8 cellular contexts compared by ENCODE assay signal in the genomic region with DNA sequence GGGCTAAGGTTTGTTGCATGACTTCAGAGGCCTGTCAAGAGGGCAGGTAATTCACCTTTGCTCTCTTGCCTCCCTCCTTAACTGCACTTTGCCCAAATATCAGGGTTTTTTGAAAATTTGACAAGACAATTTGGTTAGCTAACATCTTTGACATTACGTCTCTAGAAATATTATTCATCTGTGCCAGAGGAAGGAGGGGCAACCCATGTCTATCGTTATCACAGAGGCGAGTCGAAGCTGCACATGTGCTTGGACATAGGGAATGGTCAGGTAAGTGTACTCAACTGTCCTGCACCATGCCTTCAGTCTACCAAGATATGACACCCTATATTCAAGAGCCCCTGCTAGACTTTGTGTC. TPM values are rescaled to one million over a fixed set of nuclear protein-coding genes. Genes with fewer than 3 reads are reported as not detected.
A peak's percentile ranks its signal among the peaks of the same experiment; 100 is the strongest.
DNase-seq lines count a peak whose midpoint lies in the region; ATAC-seq and TF ChIP-seq lines count a peak whose summit lies in the region.
"Had no signal": no experiment of that assay in that cellular context is flagged by ENCODE, and none has a peak within 500 bp of the region (broad histone marks: within the 10 kb centered on the region; RNA-seq: fewer than 3 reads in every experiment).

No MANE protein-coding gene starts in this region.

- H3K9ac ChIP-seq in smooth muscle cell (ENCODE audit: low read depth), result no peak overlapping the region

- ATAC-seq in RWPE2 (ENCODE audit: low read depth) (no peak), GM19397 (IDR thresholded peaks at IDR 0.05; ENCODE audit: unreplicated experiment) (no peak), HG02938 (IDR thresholded peaks at IDR 0.05; ENCODE audit: unreplicated experiment) (no peak)
- ATAC-seq in activated CD4-positive, CD25-positive, alpha-beta regulatory T cell treated with anti-CD3 and anti-CD28 coated beads, Interleukin-2, amount 50 U/mL, for 24 hours, result no peak

- H4K20me1 ChIP-seq in DOHH2 (ENCODE audit: control insufficient read depth, insufficient read depth, low read depth, low read length) (peaks cover 5% of the 10 kb centered on the region; the same call in 1 of the 2 replicates), smooth muscle cell (ENCODE audit: low read depth) (peaks cover 8% of the 10 kb centered on the region)

- H3K4me1 ChIP-seq in DOHH2 (ENCODE audit: control insufficient read depth, low read length) (peaks cover 33% of the 10 kb centered on the region), RWPE2 (ENCODE audit: insufficient read depth, poor library complexity, severe bottlenecking) (peaks cover 31% of the 10 kb centered on the region), smooth muscle cell (ENCODE audit: low read depth) (peaks cover 33% of the 10 kb centered on the region)

- peaks cover 10% of the 10 kb centered on the region for H3K36me3 Mint-ChIP-seq in endothelial cell (ENCODE audit: low read depth, unreplicated experiment)

- peaks cover 21% of the 10 kb centered on the region for H3K4me1 Mint-ChIP-seq in endothelial cell (ENCODE audit: unreplicated experiment)

- peak overlapping the region; percentile 74 for H3K4me2 ChIP-seq in DOHH2 (ENCODE audit: low read length)
- H3K4me2 ChIP-seq in smooth muscle cell, result peak overlapping the region; percentile 79

- H3K9me3 ChIP-seq in DOHH2 (ENCODE audit: control insufficient read depth, insufficient read depth, low read length) (no peaks in the 10 kb centered on the region), RWPE2 (ENCODE audit: severe bottlenecking) (no peaks in the 10 kb centered on the region), smooth muscle cell (replicated peaks; ENCODE audit: low read depth) (no peaks in the 10 kb centered on the region)

- no peak overlapping the region for H3K4me3 Mint-ChIP-seq in endothelial cell (ENCODE audit: unreplicated experiment)
- H3K4me3 Mint-ChIP-seq: endodermal cell had no signal

- H3K36me3 ChIP-seq in DOHH2 (ENCODE audit: control insufficient read depth, low read length), result peaks cover 66% of the 10 kb centered on the region
- H3K36me3 ChIP-seq in RWPE2 (ENCODE audit: low read depth), result peaks cover 51% of the 10 kb centered on the region
- no peaks in the 10 kb centered on the region for H3K36me3 ChIP-seq in smooth muscle cell (ENCODE audit: low read depth)

- H2AFZ ChIP-seq in smooth muscle cell (ENCODE audit: low read depth), result no peak overlapping the region

- no peaks in the 10 kb centered on the region for H3K9me3 Mint-ChIP-seq in endothelial cell (ENCODE audit: unreplicated experiment)
- H3K9me3 Mint-ChIP-seq: endodermal cell had no signal

- peaks cover 36% of the 10 kb centered on the region for H3K79me2 ChIP-seq in DOHH2 (ENCODE audit: control insufficient read depth, low read length)
- peaks cover 24% of the 10 kb centered on the region for H3K79me2 ChIP-seq in smooth muscle cell (ENCODE audit: low read depth)

- no peaks in the 10 kb centered on the region for H3K9me2 ChIP-seq in DOHH2 (replicated peaks; ENCODE audit: control insufficient read depth, low read length)

- no peaks in the 10 kb centered on the region for H3K27me3 ChIP-seq in DOHH2 (ENCODE audit: control insufficient read depth, low read length)
- H3K27me3 ChIP-seq in RWPE2 (ENCODE audit: insufficient read depth, poor library complexity, severe bottlenecking), result no peaks in the 10 kb centered on the region
- no peaks in the 10 kb centered on the region for H3K27me3 ChIP-seq in smooth muscle cell (ENCODE audit: low read depth)

- H3K4me3 ChIP-seq in DOHH2 (ENCODE audit: low read length) (no peak overlapping the region), RWPE2 (ENCODE audit: severe bottlenecking) (no peak overlapping the region), smooth muscle cell (no peak overlapping the region)

- DNase-seq in RWPE2 (ENCODE audit: low spot score), result no peak
- no peak for DNase-seq in endothelial cell (ENCODE audit: low spot score)
- no peak for DNase-seq in smooth muscle cell (lab: John Stamatoyannopoulos, UW; ENCODE audit: unreplicated experiment)

- TF ChIP-seq CTCF in DOHH2 (IDR thresholded peaks at IDR 0.05; ENCODE audit: low read depth, low read length, poor library complexity, severe bottlenecking) (peak; percentile 21), RWPE2 (IDR thresholded peaks at IDR 0.05; ENCODE audit: poor library complexity, severe bottlenecking) (peak; percentile 57), endothelial cell (IDR thresholded peaks at IDR 0.05; ENCODE audit: unreplicated experiment) (peak; percentile 3), smooth muscle cell (IDR thresholded peaks at IDR 0.05; ENCODE audit: borderline replicate concordance, insufficient read depth, poor library complexity, severe bottlenecking) (no peak)

- 0 out of 2 replicates have a peak overlapping the region, but pooled peaks have one; percentile 49 for H3K27ac ChIP-seq in DOHH2 (ENCODE audit: low read depth, low read length)
- peak overlapping the region; percentile 50 for H3K27ac ChIP-seq in RWPE2 (ENCODE audit: poor library complexity, severe bottlenecking)
- H3K27ac ChIP-seq in smooth muscle cell (ENCODE audit: low read depth), result no peak overlapping the region

- H3K27ac Mint-ChIP-seq in endothelial cell (ENCODE audit: unreplicated experiment), result no peak overlapping the region
- H3K27ac Mint-ChIP-seq: endodermal cell had no signal

- 96% methylated on average over 4 of the region's 4 CpGs for WGBS in smooth muscle cell (ENCODE audit: low lambda C conversion rate)

- peaks cover 8% of the 10 kb centered on the region for H3K27me3 Mint-ChIP-seq in endothelial cell (ENCODE audit: unreplicated experiment)

- H3F3A ChIP-seq in DOHH2 (ENCODE audit: control insufficient read depth, insufficient read depth) (peaks cover 6% of the 10 kb centered on the region; the same call in 1 of the 2 replicates), smooth muscle cell (ENCODE audit: low read depth) (peaks cover 11% of the 10 kb centered on the region)

RNA-seq across cellular contexts. Expression of a gene that starts 3.7 kb away (rescaled TPM):
- 20.8 TPM for total RNA-seq in endothelial cell (ENCODE audit: unreplicated experiment)
- 22.0 and 28.1 TPM in 2 replicates for total RNA-seq in smooth muscle cell
- 58.7 and 59.5 TPM in 2 replicates for polyA plus RNA-seq in smooth muscle cell

RNA-seq across cellular contexts. Expression of a gene that starts 18.1 kb away (rescaled TPM):
- not detected for total RNA-seq in endothelial cell (ENCODE audit: unreplicated experiment)
- total RNA-seq in smooth muscle cell, result not detected in 2 replicates
- polyA plus RNA-seq in smooth muscle cell, result not detected in 2 replicates
- total RNA-seq: endodermal cell had no signal

RNA-seq across cellular contexts. Expression of a gene that starts 28.2 kb away (rescaled TPM):
- total RNA-seq in endothelial cell (ENCODE audit: unreplicated experiment) (not detected), smooth muscle cell (not detected in 2 replicates)
- not detected in 2 replicates for polyA plus RNA-seq in smooth muscle cell
- total RNA-seq: endodermal cell had no signal

RNA-seq across cellular contexts. Expression of a gene that starts 49.6 kb away (rescaled TPM):
- total RNA-seq in endothelial cell (ENCODE audit: unreplicated experiment), result 23.4 TPM
- 39.3 and 41.1 TPM in 2 replicates for total RNA-seq in smooth muscle cell
- 35.9 and 47.8 TPM in 2 replicates for polyA plus RNA-seq in smooth muscle cell
